Comparison of ENCODE assay signal across 1 cellular context in genomic region chr3:160176923-160177322, GRCh38.
TF ChIP-seq lines count a peak whose summit lies in the region.

No MANE protein-coding gene starts in this region.

TF ChIP-seq in K562, 482 proteins besides CTCF, POLR2A, EP300 and RAD21 (continued from another document):
- TF ChIP-seq ZBTB40 (IDR thresholded peaks at IDR 0.05) (peak; percentile 79), ZBTB40 (CRISPR knock-in tag; IDR thresholded peaks at IDR 0.05) (no peak), ZFX (CRISPR knock-in tag; IDR thresholded peaks at IDR 0.05) (no peak), HNRNPL (IDR thresholded peaks at IDR 0.05; ENCODE audit: low read depth, low read length) (no peak), SUPT5H (IDR thresholded peaks at IDR 0.05) (no peak)
TF ChIP-seq in K562: peak in this region for 1.
